Comparison of ENCODE assay signal across 11 cellular contexts in the genomic region with DNA sequence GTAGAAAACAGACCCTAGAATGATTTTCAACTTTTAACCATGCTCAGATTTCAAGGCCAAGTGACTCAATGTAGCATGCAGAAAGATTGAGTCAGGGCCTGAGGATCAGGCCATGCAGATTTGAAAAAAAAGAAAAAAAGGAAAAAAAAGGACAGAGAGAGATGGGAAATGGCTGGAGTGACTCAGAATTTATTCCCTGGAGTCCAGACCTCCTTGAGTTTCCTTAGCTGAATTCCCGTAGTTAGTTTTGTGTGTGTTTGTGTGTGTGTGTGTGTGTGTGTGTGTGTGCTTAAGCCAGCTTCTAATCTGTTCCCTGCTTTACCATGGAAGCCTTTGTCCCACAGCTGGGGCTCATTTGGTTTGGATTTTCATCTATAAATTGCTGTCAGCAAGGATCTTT.
DNase-seq lines count a peak whose midpoint lies in the region; ATAC-seq and TF ChIP-seq lines count a peak whose summit lies in the region.
"Had no signal": no experiment of that assay in that cellular context is flagged by ENCODE, and none has a peak within 500 bp of the region (broad histone marks: within the 10 kb centered on the region; RNA-seq: fewer than 3 reads in every experiment).

No MANE protein-coding gene starts in this region.

- H3K9ac ChIP-seq in MM.1S (ENCODE audit: low read length): no peak overlapping the region

- WGBS in heart right ventricle, 2 donors: 34 to 40% methylated on average over 1 of the region's 1 CpG

- TF ChIP-seq CTCF in heart right ventricle (IDR thresholded peaks at IDR 0.05): no peak
- no peak for TF ChIP-seq CTCF in MM.1S (IDR thresholded peaks at IDR 0.05; ENCODE audit: low read length)

- H3K27me3 ChIP-seq in heart right ventricle: no peaks in the 10 kb centered on the region
- H3K27me3 ChIP-seq in MM.1S (replicated peaks; ENCODE audit: insufficient read depth, low read length): no peaks in the 10 kb centered on the region
- H3K27me3 ChIP-seq: right lobe of liver had no signal

- H3F3A ChIP-seq in MM.1S (ENCODE audit: insufficient read depth, low read length): no peaks in the 10 kb centered on the region

- no peaks in the 10 kb centered on the region for H3K36me3 ChIP-seq in heart right ventricle
- no peaks in the 10 kb centered on the region for H3K36me3 ChIP-seq in MM.1S (replicated peaks; ENCODE audit: insufficient read depth, low read length)
- H3K36me3 ChIP-seq: right lobe of liver had no signal

- H3K27ac ChIP-seq in heart right ventricle (peak overlapping the region in 5 of 10 donors; percentile 40 to 67 (median 59)), MM.1S (ENCODE audit: low read length) (no peak overlapping the region)
- H3K27ac ChIP-seq: right lobe of liver had no signal

- H2AFZ ChIP-seq in MM.1S (ENCODE audit: low read length): no peak overlapping the region

- no peaks in the 10 kb centered on the region for H4K20me1 ChIP-seq in MM.1S (ENCODE audit: insufficient read depth, low read length)

- DNase-seq in GM04503 (ENCODE audit: low read depth) (peak; percentile 94), amniotic epithelial cell (ENCODE audit: low read depth) (peak; percentile 93), heart right ventricle (peak in 1 of 2 donors; percentile 42), skeletal muscle cell (ENCODE audit: low read depth) (peak; percentile 98), NCI-H146 (lab: John Stamatoyannopoulos, UW) (no peak), MM.1S (no peak), pons (ENCODE audit: low spot score) (no peak)
- DNase-seq in effector CD4-positive, alpha-beta T cell: no peak
- DNase-seq: GF-D8, NCI-H2081 treated with DMSO at 0.1 percent for 48 hours, right lobe of liver had no signal

- intact Hi-C loops in heart right ventricle (cut with DNase I): no loop called here

- H3K4me2 ChIP-seq in MM.1S (ENCODE audit: low read depth, low read length): no peak overlapping the region

- peaks cover 0 to 22% (median 0%) of the 10 kb centered on the region in 9 donors for H3K4me1 ChIP-seq in heart right ventricle
- H3K4me1 ChIP-seq in MM.1S (ENCODE audit: low read length): no peaks in the 10 kb centered on the region
- H3K4me1 ChIP-seq: right lobe of liver had no signal

- H3K9me2 ChIP-seq in MM.1S (replicated peaks; ENCODE audit: insufficient read depth, low read length): no peaks in the 10 kb centered on the region

- no peaks in the 10 kb centered on the region for H3K79me2 ChIP-seq in MM.1S (ENCODE audit: low read length)

- H3K9me3 ChIP-seq in heart right ventricle (peaks cover 0 to 7% (median 0%) of the 10 kb centered on the region in 11 donors), MM.1S (replicated peaks; ENCODE audit: insufficient read depth, low read length) (no peaks in the 10 kb centered on the region)
- H3K9me3 ChIP-seq: right lobe of liver had no signal

- ATAC-seq in heart right ventricle: peak; percentile 57 to 95 (median 91)
- ATAC-seq: right lobe of liver had no signal

- H3K4me3 ChIP-seq in heart right ventricle (no peak overlapping the region), skeletal muscle cell (ENCODE audit: low read depth, low read length) (no peak overlapping the region), MM.1S (ENCODE audit: low read length) (no peak overlapping the region)
- H3K4me3 ChIP-seq: right lobe of liver had no signal

Comparison
In these comparisons a context has a peak if more than half of its experiments do, and no peak if none do; other contexts are left out.
1. DNase-seq: peak in GM04503 (single experiment), amniotic epithelial cell (single experiment) and skeletal muscle cell (single experiment); none in NCI-H146 (single experiment), effector CD4-positive, alpha-beta T cell (single experiment), MM.1S (single experiment) and pons (single experiment).